Comparison of ENCODE assay signal across 9 cellular contexts in genomic region chr20:53654932-53655674, GRCh38.
DNase-seq lines count a peak whose midpoint lies in the region; ATAC-seq, FAIRE-seq and TF ChIP-seq lines count a peak whose summit lies in the region.
"Had no signal": no experiment of that assay in that cellular context is flagged by ENCODE, and none has a peak within 500 bp of the region (broad histone marks: within the 10 kb centered on the region; RNA-seq: fewer than 3 reads in every experiment).

No MANE protein-coding gene starts in this region.

- peak overlapping the region; percentile 26 for H3K4me3 ChIP-seq in NB4 (ENCODE audit: low read depth, low read length)

- DNase-seq in CD1c-positive myeloid dendritic cell (ENCODE audit: extremely low spot score) (peak; percentile 93), NB4 (ENCODE audit: low read depth) (peak; percentile 72), natural killer cell (no peak), iPS-NIHi11 (ENCODE audit: low spot score) (no peak), NK-92 (lab: John Stamatoyannopoulos, UW; ENCODE audit: unreplicated experiment) (no peak), GM12891 (ENCODE audit: insufficient read length, low spot score) (no peak)
- DNase-seq in stimulated activated CD4-positive, alpha-beta T cell treated with anti-CD3 and anti-CD28 coated beads, Interleukin-2, amount 100 ng/mL, for 48 hours: no peak

- no peak for ATAC-seq in natural killer cell

- no peaks in the 10 kb centered on the region for H3K9me3 Mint-ChIP-seq in dendritic cell treated with granulocyte-macrophage colony-stimulating factor and Interleukin-4, amounts not matched to agents 40 ng/mL and 50 ng/mL, for 4 days
- H3K9me3 Mint-ChIP-seq in natural killer cell: no peaks in the 10 kb centered on the region
- H3K9me3 Mint-ChIP-seq: neural crest cell had no signal

- intact Hi-C loops in dendritic cell treated with granulocyte-macrophage colony-stimulating factor and Interleukin-4, amounts not matched to agents 40 ng/mL and 50 ng/mL, for 4 days (cut with micrococcal nuclease): loop anchor here (5.0 kb wide), 4 partner anchors 33 to 262 kb away; partner anchors contain the start of gene ZNF217
- intact Hi-C loops in natural killer cell (cut with micrococcal nuclease): no loop called here

- no peaks in the 10 kb centered on the region for H3K27me3 Mint-ChIP-seq in dendritic cell treated with granulocyte-macrophage colony-stimulating factor and Interleukin-4, amounts not matched to agents 40 ng/mL and 50 ng/mL, for 4 days
- no peaks in the 10 kb centered on the region for H3K27me3 Mint-ChIP-seq in natural killer cell (ENCODE audit: low read depth in 2 of 2)

- H3K27ac Mint-ChIP-seq in dendritic cell treated with granulocyte-macrophage colony-stimulating factor and Interleukin-4, amounts not matched to agents 40 ng/mL and 50 ng/mL, for 4 days: peak overlapping the region; percentile 98
- H3K27ac Mint-ChIP-seq in natural killer cell: peak overlapping the region in 1 of 2 donors; percentile 27

- FAIRE-seq in GM12891 (lab: Jason Lieb, UNC): no peak

- TF ChIP-seq POLR2A in NB4 (IDR thresholded peaks at IDR 0.05; ENCODE audit: extremely low read depth, insufficient read length) (no peak), GM12891 (IDR thresholded peaks at IDR 0.05; ENCODE audit: low read depth, low read length) (no peak)

- H3K36me3 Mint-ChIP-seq in dendritic cell treated with granulocyte-macrophage colony-stimulating factor and Interleukin-4, amounts not matched to agents 40 ng/mL and 50 ng/mL, for 4 days (ENCODE audit: low read depth): no peaks in the 10 kb centered on the region
- no peaks in the 10 kb centered on the region for H3K36me3 Mint-ChIP-seq in natural killer cell

- H3K4me1 Mint-ChIP-seq in dendritic cell treated with granulocyte-macrophage colony-stimulating factor and Interleukin-4, amounts not matched to agents 40 ng/mL and 50 ng/mL, for 4 days (ENCODE audit: low read depth): peaks cover 48% of the 10 kb centered on the region
- H3K4me1 Mint-ChIP-seq in natural killer cell: peaks cover 26 to 37% of the 10 kb centered on the region in 2 donors

- H3K4me3 Mint-ChIP-seq in dendritic cell treated with granulocyte-macrophage colony-stimulating factor and Interleukin-4, amounts not matched to agents 40 ng/mL and 50 ng/mL, for 4 days: peak overlapping the region; percentile 51
- H3K4me3 Mint-ChIP-seq in natural killer cell: peak overlapping the region; percentile 31
- H3K4me3 Mint-ChIP-seq: neural crest cell had no signal

- TF ChIP-seq CTCF in NB4 (IDR thresholded peaks at IDR 0.05; ENCODE audit: low read depth, low read length): no peak
- TF ChIP-seq CTCF in natural killer cell (IDR thresholded peaks at IDR 0.05): no peak

TF ChIP-seq in GM12891, 5 proteins besides CTCF, POLR2A, EP300 and RAD21:
- TF ChIP-seq TAF1 (IDR thresholded peaks at IDR 0.05; ENCODE audit: low read depth, low read length) (no peak), SPI1 (IDR thresholded peaks at IDR 0.05; ENCODE audit: low read depth, low read length) (no peak), POU2F2 (IDR thresholded peaks at IDR 0.05; ENCODE audit: low read depth, low read length) (no peak), POLR2AphosphoS5 (IDR thresholded peaks at IDR 0.05; ENCODE audit: low read depth, low read length) (no peak), PAX5 (IDR thresholded peaks at IDR 0.05; ENCODE audit: insufficient read depth, low read length, severe bottlenecking) (no peak)

Comparison
In these comparisons a context has a peak if more than half of its experiments do, and no peak if none do; other contexts are left out.
1. DNase-seq: peak in CD1c-positive myeloid dendritic cell (single experiment) and NB4 (single experiment); none in natural killer cell (single experiment), iPS-NIHi11 (single experiment), stimulated activated CD4-positive, alpha-beta T cell treated with anti-CD3 and anti-CD28 coated beads, Interleukin-2, amount 100 ng/mL, for 48 hours (0 of 2), NK-92 (single experiment) and GM12891 (single experiment).